ENCODE assay signal across 12 cellular contexts in the genomic region with DNA sequence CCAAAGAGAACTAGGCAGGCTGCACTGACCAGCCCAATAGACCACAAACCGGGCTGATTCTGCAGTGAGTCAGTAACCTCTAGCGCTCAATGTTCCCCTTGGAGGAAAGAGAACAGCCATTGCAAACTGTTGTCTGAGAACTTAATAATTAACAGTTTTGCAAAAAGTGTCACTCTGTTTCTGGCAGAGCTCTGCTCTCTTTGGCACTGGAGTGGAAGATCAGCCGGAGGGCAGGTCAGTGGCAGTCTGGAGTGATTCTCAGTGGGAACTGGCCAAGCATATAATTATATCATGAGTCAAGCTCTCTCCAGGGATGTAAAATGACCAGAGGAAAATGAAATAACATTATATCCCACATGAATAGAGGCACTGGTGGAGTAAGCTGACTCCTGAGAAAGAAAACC.
DNase-seq lines count a peak whose midpoint lies in the region; ATAC-seq and TF ChIP-seq lines count a peak whose summit lies in the region.
"Had no signal": no experiment of that assay in that cellular context is flagged by ENCODE, and none has a peak within 500 bp of the region (broad histone marks: within the 10 kb centered on the region; RNA-seq: fewer than 3 reads in every experiment).

No MANE protein-coding gene starts in this region.

- WGBS in transverse colon (ENCODE audit: low coverage in 1 of 2), 2 donors: 46 to 50% methylated on average over 1 to 3 of the region's 3 CpGs

- H3K9me3 ChIP-seq in BE2C (no peaks in the 10 kb centered on the region), transverse colon (no peaks in the 10 kb centered on the region)

- peaks cover 23% of the 10 kb centered on the region for H3K4me1 Mint-ChIP-seq in nephron

- no peaks in the 10 kb centered on the region for H3K27me3 Mint-ChIP-seq in nephron (ENCODE audit: low read depth)

- H3K4me3 ChIP-seq in BE2C (ENCODE audit: low read depth, low read length) (no peak overlapping the region), transverse colon (no peak overlapping the region)

- TF ChIP-seq EP300 in transverse colon (IDR thresholded peaks at IDR 0.05; ENCODE audit: low read depth): no peak

- H3K4me1 ChIP-seq in BE2C (peaks cover 15% of the 10 kb centered on the region), transverse colon (no peaks in the 10 kb centered on the region)
- H3K4me1 ChIP-seq: parathyroid adenoma had no signal

- no peaks in the 10 kb centered on the region for H3K27me3 ChIP-seq in BE2C
- no peaks in the 10 kb centered on the region for H3K27me3 ChIP-seq in transverse colon

- no peak for TF ChIP-seq POLR2A in transverse colon (IDR thresholded peaks at IDR 0.05)

- ATAC-seq in GM18861 (IDR thresholded peaks at IDR 0.05; ENCODE audit: unreplicated experiment): no peak

- no peak overlapping the region for H3K27ac ChIP-seq in transverse colon
- H3K27ac ChIP-seq: parathyroid adenoma had no signal

- H3K36me3 ChIP-seq in BE2C (no peaks in the 10 kb centered on the region), transverse colon (no peaks in the 10 kb centered on the region)

- DNase-seq in BE2C: peak; percentile 58
- DNase-seq in NCI-H69 (lab: John Stamatoyannopoulos, UW): peak; percentile 86
- peak; percentile 88 for DNase-seq in fibroblast of gingiva (ENCODE audit: low read depth)
- no peak for DNase-seq in cerebellum (ENCODE audit: low spot score)
- DNase-seq in transverse colon: no peak
- DNase-seq in NCI-H345 treated with DMSO at 0.1 percent for 48 hours (lab: John Stamatoyannopoulos, UW; ENCODE audit: unreplicated experiment): no peak
- DNase-seq: activated effector memory CD4-positive, alpha-beta T cell treated with anti-CD3 and anti-CD28 coated beads, Interleukin-2, amount 50 U/mL, for 16 hours; NCI-H1694 treated with DMSO at 0.1 percent for 48 hours had no signal

- no peak overlapping the region for H3K4me3 Mint-ChIP-seq in nephron
- H3K4me3 Mint-ChIP-seq: T-helper 1 cell treated with Interleukin-12 subunit alpha and Interleukin-12 subunit beta and Interleukin-4 antibody, amounts not matched to agents 30 μg/mL and 1 μg/mL, for 36 hours had no signal

- in situ Hi-C loops in transverse colon (cut with MboI; ENCODE audit: low pct_ligation_motif_present in 1 of 4, low pct_unique_long_range_greater_than_20kb in 1 of 4, low sequenced_read_pairs in 3 of 4): no loop called here

- TF ChIP-seq CTCF in BE2C (IDR thresholded peaks at IDR 0.05; ENCODE audit: low read depth, low read length): no peak
- no peak for TF ChIP-seq CTCF in nephron (IDR thresholded peaks at IDR 0.05; ENCODE audit: unreplicated experiment in 3 of 3)
- no peak for TF ChIP-seq CTCF in transverse colon (IDR thresholded peaks at IDR 0.05)

- intact Hi-C loops in transverse colon (cut with DNase I; ENCODE audit: low total_unique reads): no loop called here

- H3K36me3 Mint-ChIP-seq in nephron (ENCODE audit: low read depth): no peaks in the 10 kb centered on the region

- H3K9me3 Mint-ChIP-seq in nephron: peaks cover 9% of the 10 kb centered on the region

- H3K27ac Mint-ChIP-seq in nephron: peak overlapping the region; percentile 80 to 85 (median 85)
- H3K27ac Mint-ChIP-seq: T-helper 1 cell treated with Interleukin-12 subunit alpha and Interleukin-12 subunit beta and Interleukin-4 antibody, amounts not matched to agents 30 μg/mL and 1 μg/mL, for 36 hours had no signal

Comparison
In these comparisons a context has a peak if more than half of its experiments do, and no peak if none do; other contexts are left out.
1. DNase-seq: peak in BE2C (single experiment), NCI-H69 (single experiment) and fibroblast of gingiva (single experiment); none in cerebellum (single experiment), transverse colon (single experiment) and NCI-H345 treated with DMSO at 0.1 percent for 48 hours (single experiment).